In genomic region chr6:48123601-48124000, GRCh38 we compare ENCODE assay signal across 8 cellular contexts.
"Had no signal": no experiment of that assay in that cellular context is flagged by ENCODE, and none has a peak within 500 bp of the region (broad histone marks: within the 10 kb centered on the region; RNA-seq: fewer than 3 reads in every experiment).

No MANE protein-coding gene starts in this region.

- FAIRE-seq: G401.6, GM12878, GM12891, GM12892, GM18507, GM19239 had no signal

- H3K4me3 ChIP-seq: GM12878 had no signal

- DNase-seq: GDM1, GF-D8 had no signal

- ATAC-seq: GM12878 had no signal
